In the genomic region with DNA sequence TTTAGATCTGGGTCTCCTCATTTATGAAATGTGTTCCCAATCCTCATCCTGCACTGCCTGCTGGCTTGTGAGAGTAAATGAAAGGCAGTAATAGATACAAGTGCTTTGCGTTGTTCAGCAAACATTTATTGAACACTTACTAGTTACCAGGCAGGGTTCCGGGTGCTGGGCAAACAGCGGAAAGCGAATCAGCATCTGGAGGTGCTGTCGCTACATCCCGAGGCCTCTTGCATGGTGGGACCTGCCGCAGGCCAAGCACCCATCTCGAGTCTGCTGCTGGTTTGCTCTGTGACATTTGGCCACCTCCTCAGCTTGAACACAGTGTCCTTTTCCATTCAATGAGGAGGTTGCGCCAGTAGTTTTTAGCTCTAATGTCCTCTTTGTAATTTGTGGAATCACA, we compare ENCODE assay signal across 15 cellular contexts.
"Had no signal": no experiment of that assay in that cellular context is flagged by ENCODE, and none has a peak within 500 bp of the region (broad histone marks: within the 10 kb centered on the region; RNA-seq: fewer than 3 reads in every experiment).

No MANE protein-coding gene starts in this region.

- H3K9me3 Mint-ChIP-seq: activated naive CD4-positive, alpha-beta T cell treated with anti-CD3 and anti-CD28 coated beads, Interleukin-2, amount 10 ng/mL, durations not matched to agents 7 days and 5 days; naive thymus-derived CD4-positive, alpha-beta T cell; stimulated activated naive B cell treated with anti-CD40 and anti-IgM and Interleukin-4, amounts not matched to agents 10 μg/mL and 1 μg/mL and 100 μg/mL, for 72 hours had no signal

- DNase-seq: activated CD4-positive, CD25-positive, alpha-beta regulatory T cell treated with anti-CD3 and anti-CD28 coated beads, Interleukin-2, amount 50 U/mL, for 72 hours; activated naive CD4-positive, alpha-beta T cell treated with anti-CD3 and anti-CD28 coated beads, Interleukin-2, amount 10 ng/mL, durations not matched to agents 7 days and 5 days; adrenal gland; caudate nucleus; colonic mucosa; effector CD4-positive, alpha-beta T cell; esophagus squamous epithelium; naive thymus-derived CD4-positive, alpha-beta T cell; pancreas; stimulated activated CD4-positive, alpha-beta T cell treated with anti-CD3 and anti-CD28 coated beads, Interleukin-2, amount 100 ng/mL, for 48 hours; stimulated activated naive B cell treated with anti-CD40 and anti-IgM and Interleukin-4, amounts not matched to agents 10 μg/mL and 1 μg/mL and 100 μg/mL, for 72 hours; T1000 had no signal

- H3K27me3 Mint-ChIP-seq: activated naive CD4-positive, alpha-beta T cell treated with anti-CD3 and anti-CD28 coated beads, Interleukin-2, amount 10 ng/mL, durations not matched to agents 7 days and 5 days; naive thymus-derived CD4-positive, alpha-beta T cell; stimulated activated naive B cell treated with anti-CD40 and anti-IgM and Interleukin-4, amounts not matched to agents 10 μg/mL and 1 μg/mL and 100 μg/mL, for 72 hours had no signal

- H3K27ac Mint-ChIP-seq: activated naive CD4-positive, alpha-beta T cell treated with anti-CD3 and anti-CD28 coated beads, Interleukin-2, amount 10 ng/mL, durations not matched to agents 7 days and 5 days had no signal

- H3K36me3 ChIP-seq: adrenal gland, colonic mucosa, esophagus squamous epithelium, pancreas, vagina had no signal

- H3K4me3 ChIP-seq: adrenal gland, colonic mucosa, esophagus squamous epithelium, lung, pancreas, tibial nerve, vagina had no signal

- H3K27me3 ChIP-seq: adrenal gland, colonic mucosa, esophagus squamous epithelium, pancreas, tibial nerve, vagina had no signal

- H3K4me3 Mint-ChIP-seq: activated naive CD4-positive, alpha-beta T cell treated with anti-CD3 and anti-CD28 coated beads, Interleukin-2, amount 10 ng/mL, durations not matched to agents 7 days and 5 days; naive thymus-derived CD4-positive, alpha-beta T cell had no signal

- H3K27ac ChIP-seq: adrenal gland, colonic mucosa, esophagus squamous epithelium, pancreas, vagina had no signal

- H3K9me3 ChIP-seq: adrenal gland, colonic mucosa, esophagus squamous epithelium, pancreas, tibial nerve, vagina had no signal

- ATAC-seq: naive thymus-derived CD4-positive, alpha-beta T cell; stimulated activated naive B cell treated with anti-CD40 and anti-IgM and Interleukin-4, amounts not matched to agents 10 μg/mL and 1 μg/mL and 100 μg/mL, for 72 hours had no signal

- H3K36me3 Mint-ChIP-seq: activated naive CD4-positive, alpha-beta T cell treated with anti-CD3 and anti-CD28 coated beads, Interleukin-2, amount 10 ng/mL, durations not matched to agents 7 days and 5 days had no signal
